Comparison of ENCODE assay signal across 12 cellular contexts in the genomic region with DNA sequence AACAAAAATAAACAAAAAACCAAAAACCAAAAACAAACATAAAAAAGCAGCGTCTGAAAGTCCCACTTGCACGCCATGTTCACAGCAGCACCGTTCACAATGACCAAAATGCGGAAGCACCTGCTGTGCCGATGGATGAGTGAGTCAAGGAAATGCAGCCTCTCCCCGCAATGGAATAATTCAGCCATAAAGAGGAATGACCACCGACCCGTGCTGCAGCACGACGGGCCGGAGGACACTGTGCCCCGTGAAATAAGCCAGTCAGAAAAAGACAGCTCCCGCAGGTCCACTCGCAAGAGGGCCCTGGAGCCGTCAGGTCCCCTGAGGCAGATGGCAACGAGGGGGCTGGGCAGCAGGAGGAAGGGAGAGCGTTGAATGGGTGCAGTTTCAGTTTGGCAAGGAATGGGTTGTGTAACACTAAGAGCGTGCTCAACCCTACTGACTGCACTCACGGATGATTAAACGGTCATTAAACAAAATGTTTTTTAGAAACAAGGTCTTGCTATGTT. TPM values are rescaled to one million over a fixed set of nuclear protein-coding genes. Genes with fewer than 3 reads are reported as not detected.
DNase-seq lines count a peak whose midpoint lies in the region; ATAC-seq and TF ChIP-seq lines count a peak whose summit lies in the region.
"Had no signal": no experiment of that assay in that cellular context is flagged by ENCODE, and none has a peak within 500 bp of the region (broad histone marks: within the 10 kb centered on the region; RNA-seq: fewer than 3 reads in every experiment).

No MANE protein-coding gene starts in this region.

- H3K4me3 Mint-ChIP-seq in activated naive CD8-positive, alpha-beta T cell = no peak overlapping the region
- H3K4me3 Mint-ChIP-seq in activated naive CD8-positive, alpha-beta T cell treated with anti-CD3 and anti-CD28 coated beads, Interleukin-2, amount 50 U/mL, for 24 hours = no peak overlapping the region

- peaks cover 0 to 3% (median 0%) of the 10 kb centered on the region in 3 donors for H3K36me3 ChIP-seq in Peyer's patch
- no peaks in the 10 kb centered on the region for H3K36me3 ChIP-seq in transverse colon
- H3K36me3 ChIP-seq: breast epithelium had no signal

- no peak for DNase-seq in activated naive CD8-positive, alpha-beta T cell treated with anti-CD3 and anti-CD28 coated beads, Interleukin-2, amount 50 U/mL, for 24 hours
- DNase-seq in Peyer's patch (peak in 2 of 3 donors; percentile 51 to 61), kidney tubule cell (ENCODE audit: low spot score) (peak; percentile 50), transverse colon (no peak), COLO829 (ENCODE audit: low spot score) (no peak)
- DNase-seq: NCI-H2029 treated with DMSO at 0.1 percent for 48 hours, OCI-M1 had no signal

- no peak for TF ChIP-seq EP300 in transverse colon (IDR thresholded peaks at IDR 0.05; ENCODE audit: low read depth)

- H3K4me1 Mint-ChIP-seq in activated naive CD8-positive, alpha-beta T cell (ENCODE audit: low read depth) = peaks cover 31% of the 10 kb centered on the region
- H3K4me1 Mint-ChIP-seq in activated naive CD8-positive, alpha-beta T cell treated with anti-CD3 and anti-CD28 coated beads, Interleukin-2, amount 50 U/mL, for 24 hours = peaks cover 28% of the 10 kb centered on the region

- no peaks in the 10 kb centered on the region for H3K9me3 ChIP-seq in Peyer's patch
- H3K9me3 ChIP-seq in transverse colon = no peaks in the 10 kb centered on the region
- H3K9me3 ChIP-seq: breast epithelium had no signal

- H3K36me3 Mint-ChIP-seq in activated naive CD8-positive, alpha-beta T cell = no peaks in the 10 kb centered on the region
- H3K36me3 Mint-ChIP-seq in activated naive CD8-positive, alpha-beta T cell treated with anti-CD3 and anti-CD28 coated beads, Interleukin-2, amount 50 U/mL, for 24 hours (ENCODE audit: low read depth) = peaks cover 2% of the 10 kb centered on the region

- whole genome bisulfite sequencing in transverse colon (ENCODE audit: low coverage in 1 of 2), 2 donors = 60 to 75% methylated on average over 4 to 20 of the region's 20 CpGs

- no peak for TF ChIP-seq POLR2A in Peyer's patch (IDR thresholded peaks at IDR 0.05)
- TF ChIP-seq POLR2A in transverse colon (IDR thresholded peaks at IDR 0.05) = no peak

- TF ChIP-seq CTCF in Peyer's patch (IDR thresholded peaks at IDR 0.05) (no peak), transverse colon (IDR thresholded peaks at IDR 0.05) (no peak)

- ATAC-seq in activated naive CD8-positive, alpha-beta T cell treated with anti-CD3 and anti-CD28 coated beads, Interleukin-2, amount 50 U/mL, for 24 hours = no peak
- no peak for ATAC-seq in GM19328 (IDR thresholded peaks at IDR 0.05; ENCODE audit: unreplicated experiment)
- ATAC-seq in HG03457 (IDR thresholded peaks at IDR 0.05; ENCODE audit: unreplicated experiment) = no peak

- in situ Hi-C loops in transverse colon (cut with MboI; ENCODE audit: low pct_ligation_motif_present in 1 of 4, low pct_unique_long_range_greater_than_20kb in 1 of 4, low sequenced_read_pairs in 3 of 4) = no loop called here

- H3K4me3 ChIP-seq in Peyer's patch (peak overlapping the region in 1 of 4 donors; percentile 21), transverse colon (no peak overlapping the region)

- intact Hi-C loops in transverse colon (cut with DNase I; ENCODE audit: low total_unique reads) = no loop called here

- H3K27me3 ChIP-seq in Peyer's patch (no peaks in the 10 kb centered on the region), transverse colon (no peaks in the 10 kb centered on the region)
- H3K27me3 ChIP-seq: breast epithelium had no signal

- no peaks in the 10 kb centered on the region for H3K27me3 Mint-ChIP-seq in activated naive CD8-positive, alpha-beta T cell
- H3K27me3 Mint-ChIP-seq in activated naive CD8-positive, alpha-beta T cell treated with anti-CD3 and anti-CD28 coated beads, Interleukin-2, amount 50 U/mL, for 24 hours = no peaks in the 10 kb centered on the region

- no peaks in the 10 kb centered on the region for H3K9me3 Mint-ChIP-seq in activated naive CD8-positive, alpha-beta T cell (ENCODE audit: low read depth)
- H3K9me3 Mint-ChIP-seq in activated naive CD8-positive, alpha-beta T cell treated with anti-CD3 and anti-CD28 coated beads, Interleukin-2, amount 50 U/mL, for 24 hours = no peaks in the 10 kb centered on the region

- peak overlapping the region in 3 of 4 donors; percentile 25 to 70 (median 52) for H3K27ac ChIP-seq in Peyer's patch
- H3K27ac ChIP-seq in transverse colon = peak overlapping the region in 3 of 4 donors; percentile 10 to 60 (median 36)

- H3K4me1 ChIP-seq in Peyer's patch = peaks cover 0 to 33% (median 0%) of the 10 kb centered on the region in 4 donors
- peaks cover 6 to 32% (median 13%) of the 10 kb centered on the region in 4 donors for H3K4me1 ChIP-seq in transverse colon
- H3K4me1 ChIP-seq: breast epithelium had no signal

- H3K27ac Mint-ChIP-seq in activated naive CD8-positive, alpha-beta T cell = peak overlapping the region; percentile 41
- no peak overlapping the region for H3K27ac Mint-ChIP-seq in activated naive CD8-positive, alpha-beta T cell treated with anti-CD3 and anti-CD28 coated beads, Interleukin-2, amount 50 U/mL, for 24 hours

RNA-seq across cellular contexts. Expression of gene CLCN7, which starts 5.1 kb away (rescaled TPM):
- total RNA-seq in Peyer's patch (100 to 1,000 TPM in 2 of 4 donors, 10 to 100 TPM in 2; 95.1 to 194 (median 105) TPM), transverse colon (100 to 1,000 TPM in 2 of 4 donors, 10 to 100 TPM in 2; 57.6 to 171 (median 95.0) TPM)

RNA-seq across cellular contexts. Expression of gene PTX4, which starts 19.0 kb away (rescaled TPM):
- not detected for total RNA-seq in Peyer's patch
- total RNA-seq in transverse colon = not detected
- total RNA-seq: breast epithelium had no signal

RNA-seq across cellular contexts. Expression of gene TELO2, which starts 23.4 kb away (rescaled TPM):
- total RNA-seq in Peyer's patch (100 to 1,000 TPM in 1 of 4 donors, 10 to 100 TPM in 3; 34.5 to 105 (median 82.4) TPM), transverse colon (10 to 100 TPM; 22.2 to 98.1 (median 49.6) TPM)

RNA-seq across cellular contexts. Expression of gene CCDC154, which starts 25.4 kb away (rescaled TPM):
- 10 to 100 TPM in 1 of 4 donors, under 1 TPM in 3; 0.47 to 23.1 (median 0.73) TPM for total RNA-seq in Peyer's patch
- total RNA-seq in transverse colon = under 1 TPM in 2 of 4 donors, not detected in 2; 0.16 to 0.41 TPM

RNA-seq across cellular contexts. Expression of gene PERCC1, which starts 38.9 kb away (rescaled TPM):
- total RNA-seq in Peyer's patch (not detected), transverse colon (1 to 10 TPM in 1 of 4 donors, not detected in 3; 1.2 TPM)
- total RNA-seq: breast epithelium, G401 had no signal

Comparison
In these comparisons a context has a peak if more than half of its experiments do, and no peak if none do; other contexts are left out.
1. DNase-seq: peak in Peyer's patch (2 of 3) and kidney tubule cell (single experiment); none in activated naive CD8-positive, alpha-beta T cell treated with anti-CD3 and anti-CD28 coated beads, Interleukin-2, amount 50 U/mL, for 24 hours (single experiment), transverse colon (single experiment) and COLO829 (single experiment).